ENCODE assay signal across 8 cellular contexts in genomic region chr1:87684194-87684593, GRCh38.
DNase-seq lines count a peak whose midpoint lies in the region; ATAC-seq and TF ChIP-seq lines count a peak whose summit lies in the region.

No MANE protein-coding gene starts in this region.

- H3K27ac Mint-ChIP-seq in MCF 10A (ENCODE audit: low read depth, unreplicated experiment) = no peak overlapping the region

- intact Hi-C loops in breast epithelium (cut with DNase I; ENCODE audit: low total_unique reads) = no loop called here
- intact Hi-C loops in MCF 10A (cut with micrococcal nuclease) = no loop called here

- in situ Hi-C loops in astrocyte of the spinal cord (cut with HindIII; ENCODE audit: low sequenced_read_pairs) = no loop called here

- H3K36me3 ChIP-seq in breast epithelium (no peaks in the 10 kb centered on the region), thoracic aorta (no peaks in the 10 kb centered on the region), SK-N-SH (replicated peaks in 1 of 2; ENCODE audit: control insufficient read depth in 1 of 2, insufficient read depth in 2 of 2, low read length in 1 of 2) (no peaks in the 10 kb centered on the region)

- no peak overlapping the region for H2AFZ ChIP-seq in SK-N-SH (ENCODE audit: low read depth)

- H3K27ac ChIP-seq in breast epithelium (peak overlapping the region in 1 of 2 donors; percentile 21), thoracic aorta (peak overlapping the region in 1 of 2 donors; percentile 22), SK-N-SH (ENCODE audit: low read depth in 2 of 2, low read length in 1 of 2) (no peak overlapping the region)

- WGBS in SK-N-SH (ENCODE audit: low lambda C conversion rate) = 77% methylated on average over 14 of the region's 14 CpGs

- H3K4me3 Mint-ChIP-seq in MCF 10A (ENCODE audit: unreplicated experiment) = no peak overlapping the region

- H3K27me3 Mint-ChIP-seq in MCF 10A (ENCODE audit: insufficient read depth, unreplicated experiment) = no peaks in the 10 kb centered on the region

- H3K79me2 ChIP-seq in SK-N-SH (ENCODE audit: insufficient read depth) = no peaks in the 10 kb centered on the region

- no peaks in the 10 kb centered on the region for H3K36me3 Mint-ChIP-seq in MCF 10A (ENCODE audit: insufficient read depth, unreplicated experiment)

- no peak overlapping the region; the same call in 1 of the 2 replicates for H3K4me2 ChIP-seq in SK-N-SH

- H3K27me3 ChIP-seq in breast epithelium (no peaks in the 10 kb centered on the region), thoracic aorta (replicated peaks; ENCODE audit: insufficient read depth) (no peaks in the 10 kb centered on the region), SK-N-SH (ENCODE audit: insufficient read depth) (no peaks in the 10 kb centered on the region)

- H3K9me2 ChIP-seq in SK-N-SH = no peaks in the 10 kb centered on the region

- H3K4me1 ChIP-seq in breast epithelium (no peaks in the 10 kb centered on the region), thoracic aorta (ENCODE audit: control insufficient read depth in 1 of 2, low read depth in 2 of 2) (peaks cover 6 to 8% of the 10 kb centered on the region in 2 donors), SK-N-SH (ENCODE audit: control insufficient read depth in 1 of 2, insufficient read depth in 2 of 2, low read depth in 1 of 2, low read length in 1 of 2) (peaks cover 0 to 4% of the 10 kb centered on the region in 2 experiments; a peak in 1 of 4 replicates)

- no peaks in the 10 kb centered on the region for H3F3A ChIP-seq in SK-N-SH (replicated peaks; ENCODE audit: insufficient read depth)

- H3K9ac ChIP-seq in SK-N-SH = no peak overlapping the region

- CTCF ChIA-PET in MCF 10A (lab: Yijun Ruan, JAX) = interaction anchor here (1.9 kb wide), 1 partner anchor 358 kb away, joined by 5 read pairs; no protein-coding TSS in a partner anchor
- CTCF ChIA-PET in SK-N-SH (lab: Yijun Ruan, JAX) = no interaction called here

- POLR2A ChIA-PET in MCF 10A (lab: Yijun Ruan, JAX) (interaction anchor here (0.5 kb wide), 1 partner anchor 240 kb away, joined by 3 read pairs; no protein-coding TSS in a partner anchor), SK-N-SH (lab: Yijun Ruan, JAX) (no interaction called here)

- no peaks in the 10 kb centered on the region for H3K9me3 Mint-ChIP-seq in MCF 10A (ENCODE audit: unreplicated experiment)

- H3K4me1 Mint-ChIP-seq in MCF 10A (ENCODE audit: insufficient read depth, unreplicated experiment) = no peaks in the 10 kb centered on the region

- H3K4me3 ChIP-seq in breast epithelium (peak overlapping the region; percentile 35 to 62 (median 42)), astrocyte of the spinal cord (ENCODE audit: low read depth, low read length) (peak overlapping the region; percentile 29), thoracic aorta (peak overlapping the region; percentile 70), SK-N-SH (ENCODE audit: low read depth in 2 of 2, low read length in 1 of 2) (no peak overlapping the region)

- TF ChIP-seq CTCF in breast epithelium (IDR thresholded peaks at IDR 0.05) (no peak), MCF 10A (IDR thresholded peaks at IDR 0.05; ENCODE audit: unreplicated experiment) (no peak), astrocyte of the spinal cord (IDR thresholded peaks at IDR 0.05; ENCODE audit: low read depth, low read length) (no peak), thoracic aorta (IDR thresholded peaks at IDR 0.05) (no peak), SK-N-SH (IDR thresholded peaks at IDR 0.05) (no peak)

- TF ChIP-seq RAD21 in SK-N-SH (IDR thresholded peaks at IDR 0.05; ENCODE audit: low read length) = no peak

- DNase-seq in breast epithelium (ENCODE audit: low spot score in 2 of 2) (no peak), MCF 10A (ENCODE audit: unreplicated experiment) (no peak), astrocyte of the spinal cord (ENCODE audit: low read depth, low spot score) (peak; percentile 63), left lobe of liver (ENCODE audit: low spot score) (peak; percentile 45), thoracic aorta (ENCODE audit: low spot score) (no peak), erythroblast (lab: John Stamatoyannopoulos, UW) (no peak), SK-N-SH (no peak)
- no peak for DNase-seq in stimulated activated naive CD8-positive, alpha-beta T cell treated with anti-CD3 and anti-CD28 coated beads, Interleukin-15, Interleukin-2, amounts not matched to agents 100 U/mL and 50 U/mL, for 24 hours

- no TSS peak for BruUV-seq in MCF 10A (replicated peaks; lab: Mats Ljungman, UMichigan)

- H4K20me1 ChIP-seq in SK-N-SH (ENCODE audit: insufficient read depth) = no peaks in the 10 kb centered on the region

- H3K9me3 ChIP-seq in breast epithelium (no peaks in the 10 kb centered on the region), thoracic aorta (no peaks in the 10 kb centered on the region), SK-N-SH (no peaks in the 10 kb centered on the region)

- TF ChIP-seq EP300 in SK-N-SH (IDR thresholded peaks at IDR 0.05; ENCODE audit: borderline replicate concordance in 1 of 2, low read depth in 1 of 2, low read length in 1 of 2) = no peak

- TF ChIP-seq POLR2A in breast epithelium (IDR thresholded peaks at IDR 0.05) (no peak), erythroblast (IDR thresholded peaks at IDR 0.05; ENCODE audit: low read length) (no peak)

- peak; percentile 86 for ATAC-seq in left lobe of liver
- peak; percentile 27 for ATAC-seq in thoracic aorta (ENCODE audit: insufficient number of reproducible peaks, low FRiP score, low read depth)
- no peak for ATAC-seq in stimulated activated naive CD8-positive, alpha-beta T cell treated with anti-CD3 and anti-CD28 coated beads, Interleukin-15, Interleukin-2, amounts not matched to agents 100 U/mL and 50 U/mL, for 24 hours

TF ChIP-seq in SK-N-SH, 30 proteins besides CTCF, POLR2A, EP300 and RAD21:
- TF ChIP-seq NRF1 (IDR thresholded peaks at IDR 0.05; ENCODE audit: low read depth, low read length) = no peak
- TF ChIP-seq NFIC (IDR thresholded peaks at IDR 0.05; ENCODE audit: borderline replicate concordance) = no peak
TF ChIP-seq in SK-N-SH: peak in this region for 0.

Comparison
In these comparisons a context has a peak if more than half of its experiments do, and no peak if none do; other contexts are left out.
1. DNase-seq: peak in astrocyte of the spinal cord (single experiment) and left lobe of liver (single experiment); none in breast epithelium (0 of 2), MCF 10A (single experiment), thoracic aorta (single experiment), erythroblast (0 of 2), SK-N-SH (single experiment) and stimulated activated naive CD8-positive, alpha-beta T cell treated with anti-CD3 and anti-CD28 coated beads, Interleukin-15, Interleukin-2, amounts not matched to agents 100 U/mL and 50 U/mL, for 24 hours (single experiment).
2. H3K4me3 ChIP-seq: peak in breast epithelium (3 of 3), astrocyte of the spinal cord (single experiment) and thoracic aorta (single experiment); none in SK-N-SH (0 of 2).